Comparison of ENCODE assay signal across 12 cellular contexts in the genomic region with DNA sequence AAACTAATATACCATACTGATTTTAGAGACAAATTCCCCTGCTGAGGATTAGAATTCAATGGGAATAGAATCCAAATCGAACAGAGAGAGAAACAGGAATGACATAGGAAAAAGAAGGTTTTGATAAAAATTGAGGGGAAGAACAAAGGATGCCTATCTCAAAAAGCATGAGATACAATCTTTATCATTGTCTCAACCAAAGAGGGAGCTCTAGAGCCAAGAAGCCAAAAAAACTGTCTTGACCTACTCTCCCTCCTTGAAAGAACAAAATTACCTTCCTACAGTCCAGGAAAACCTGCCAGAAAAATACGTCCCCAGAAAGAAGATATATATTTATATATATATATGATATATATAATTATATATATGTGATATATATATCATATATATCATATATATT. TPM values are rescaled to one million over a fixed set of nuclear protein-coding genes. Genes with fewer than 3 reads are reported as not detected.
DNase-seq lines count a peak whose midpoint lies in the region; ATAC-seq and TF ChIP-seq lines count a peak whose summit lies in the region.
"Had no signal": no experiment of that assay in that cellular context is flagged by ENCODE, and none has a peak within 500 bp of the region (broad histone marks: within the 10 kb centered on the region; RNA-seq: fewer than 3 reads in every experiment).

No MANE protein-coding gene starts in this region.

- TF ChIP-seq POLR2A in spleen (IDR thresholded peaks at IDR 0.05), result no peak

- intact Hi-C loops in spleen (cut with DNase I; ENCODE audit: low total_unique reads), result no loop called here

- peak; percentile 28 for TF ChIP-seq CTCF in GM10266 (IDR thresholded peaks at IDR 0.05; ENCODE audit: control insufficient read depth, insufficient read depth, low read depth, missing control alignments)
- peak; percentile 36 for TF ChIP-seq CTCF in OCI-LY1 (IDR thresholded peaks at IDR 0.05; ENCODE audit: low read length)
- no peak for TF ChIP-seq CTCF in RWPE1 (conservative IDR thresholded peaks at IDR 0.05; ENCODE audit: low read depth)
- TF ChIP-seq CTCF in spleen (IDR thresholded peaks at IDR 0.05 in 8 of 11, conservative IDR thresholded peaks at IDR 0.05 in 3 of 11), result no peak

- 57 to 86% (median 62%) methylated on average over 2 of the region's 2 CpGs for WGBS in spleen, 5 donors

- H3K36me3 ChIP-seq in H7 (replicated peaks; ENCODE audit: control insufficient read depth, insufficient read depth, low read length) (no peaks in the 10 kb centered on the region), OCI-LY1 (ENCODE audit: insufficient read depth, low read length) (no peaks in the 10 kb centered on the region), spleen (no peaks in the 10 kb centered on the region)
- H3K36me3 ChIP-seq: ascending aorta had no signal

- H3K79me2 ChIP-seq in OCI-LY1 (ENCODE audit: insufficient read depth, low read length), result no peaks in the 10 kb centered on the region

- no peak overlapping the region for H2AFZ ChIP-seq in OCI-LY1 (ENCODE audit: low read length)

- H3K27ac ChIP-seq in OCI-LY1 (ENCODE audit: low read depth, low read length, poor library complexity, severe bottlenecking), result no peak overlapping the region
- H3K27ac ChIP-seq in RWPE1, result no peak overlapping the region
- H3K27ac ChIP-seq in spleen, result no peak overlapping the region
- H3K27ac ChIP-seq: ascending aorta, epithelial cell of prostate had no signal

- no peaks in the 10 kb centered on the region for H3K9me3 ChIP-seq in OCI-LY1 (ENCODE audit: low read length)
- no peaks in the 10 kb centered on the region for H3K9me3 ChIP-seq in spleen
- H3K9me3 ChIP-seq: ascending aorta had no signal

- H3K4me3 ChIP-seq in H7 (ENCODE audit: insufficient read depth, low read depth, low read length), result no peak overlapping the region
- H3K4me3 ChIP-seq in OCI-LY1 (ENCODE audit: low read depth, low read length, poor library complexity, severe bottlenecking), result no peak overlapping the region
- H3K4me3 ChIP-seq in spleen, result no peak overlapping the region
- H3K4me3 ChIP-seq: ascending aorta had no signal

- CTCF ChIA-PET in RWPE1 (lab: Yijun Ruan, JAX), result no interaction called here

- no peaks in the 10 kb centered on the region for H3F3A ChIP-seq in OCI-LY1 (ENCODE audit: insufficient read depth, low read length)

- no peaks in the 10 kb centered on the region for H3K9me2 ChIP-seq in OCI-LY1 (ENCODE audit: low read depth, low read length)

- peak; percentile 9 for DNase-seq in GM10266 (ENCODE audit: extremely low spot score)
- peak; percentile 3 for DNase-seq in H7
- DNase-seq in germinal center (ENCODE audit: low spot score), result peak; percentile 5
- DNase-seq in RWPE1 (ENCODE audit: low spot score), result no peak
- no peak for DNase-seq in spleen
- no peak for DNase-seq in HuH-7.5 (ENCODE audit: low spot score)
- DNase-seq: COR-L47, NCI-H1694 had no signal

- H3K9ac ChIP-seq in OCI-LY1 (ENCODE audit: low read length), result no peak overlapping the region

- POLR2A ChIA-PET in RWPE1 (lab: Yijun Ruan, JAX; ENCODE audit: low non-redundant PET), result no interaction called here

- H3K4me1 ChIP-seq in OCI-LY1 (ENCODE audit: insufficient read depth, low read length, severe bottlenecking) (no peaks in the 10 kb centered on the region), spleen (peaks cover 0 to 6% (median under 1%) of the 10 kb centered on the region in 6 donors)
- H3K4me1 ChIP-seq: ascending aorta had no signal

- ATAC-seq in HG03280 (IDR thresholded peaks at IDR 0.05; ENCODE audit: unreplicated experiment), result no peak

- H3K4me2 ChIP-seq in OCI-LY1 (ENCODE audit: low read length), result no peak overlapping the region

- H4K20me1 ChIP-seq in OCI-LY1 (ENCODE audit: insufficient read depth, low read length), result no peaks in the 10 kb centered on the region

- H3K27me3 ChIP-seq in H7 (ENCODE audit: control insufficient read depth, insufficient read depth, low read length), result no peaks in the 10 kb centered on the region
- H3K27me3 ChIP-seq in OCI-LY1 (ENCODE audit: insufficient read depth, low read length), result no peaks in the 10 kb centered on the region
- H3K27me3 ChIP-seq in spleen (replicated peaks in 1 of 7), result peaks cover 0 to 12% (median 0%) of the 10 kb centered on the region in 7 donors
- H3K27me3 ChIP-seq: ascending aorta had no signal

RNA-seq across cellular contexts. Expression of a gene that starts 39.2 kb away (rescaled TPM):
- 19.6 and 22.2 TPM in 2 replicates for total RNA-seq in H7 (2014; rRNA removed; shearing (Covaris generic))
- total RNA-seq in spleen, result 10 to 100 TPM in 1 of 7 donors, 1 to 10 TPM in 6; 5.0 to 15.0 (median 7.1) TPM
- 1 to 10 TPM; 3.7 to 6.1 (median 6.0) TPM for polyA plus RNA-seq in spleen
- total RNA-seq: ascending aorta had no signal

Comparison
In these comparisons a context has a peak if more than half of its experiments do, and no peak if none do; other contexts are left out.
1. DNase-seq: peak in GM10266 (single experiment), H7 (single experiment) and germinal center (single experiment); none in RWPE1 (single experiment), spleen (single experiment) and HuH-7.5 (single experiment).
2. CTCF ChIP-seq: peak in GM10266 (single experiment) and OCI-LY1 (single experiment); none in RWPE1 (single experiment) and spleen (0 of 11).